ENCODE assay signal across 1 cellular context in genomic region chr6:82247634-82248232, GRCh38.
A peak's percentile ranks its signal among the peaks of the same experiment; 100 is the strongest.
TF ChIP-seq lines count a peak whose summit lies in the region.

Gene IBTK, minus strand, starts transcription at chr6:82247744. Its CDS starts 7,258 bp downstream, at chr6:82240486.

TF ChIP-seq in HepG2, 621 proteins besides CTCF, POLR2A, EP300 and RAD21 (continued from another document and continues in another):
- TF ChIP-seq ZBTB46 (CRISPR knock-in tag; IDR thresholded peaks at IDR 0.05; ENCODE audit: borderline replicate concordance) (no peak), ZNF770 (CRISPR knock-in tag; IDR thresholded peaks at IDR 0.05) (peak; percentile 84), ZBTB43 (CRISPR knock-in tag; conservative IDR thresholded peaks at IDR 0.05) (no peak), ZSCAN12 (CRISPR knock-in tag; IDR thresholded peaks at IDR 0.05) (0 out of 2 replicates have a peak, but pooled peaks have one; percentile 22), MAFG (CRISPR knock-in tag; IDR thresholded peaks at IDR 0.05) (no peak), ZNF253 (CRISPR knock-in tag; IDR thresholded peaks at IDR 0.05; ENCODE audit: borderline replicate concordance) (no peak), RNF219 (CRISPR knock-in tag; IDR thresholded peaks at IDR 0.05) (peak; percentile 82; the same call in 1 of the 2 replicates), ZNF367 (CRISPR knock-in tag; IDR thresholded peaks at IDR 0.05; ENCODE audit: borderline replicate concordance) (no peak), SIX1 (CRISPR knock-in tag; IDR thresholded peaks at IDR 0.05; ENCODE audit: borderline replicate concordance) (no peak; the same call in 1 of the 2 replicates), ZNF672 (CRISPR knock-in tag; IDR thresholded peaks at IDR 0.05) (no peak), ARHGAP35 (CRISPR knock-in tag; IDR thresholded peaks at IDR 0.05; ENCODE audit: borderline replicate concordance) (no peak), ZNF180 (CRISPR knock-in tag; IDR thresholded peaks at IDR 0.05; ENCODE audit: borderline replicate concordance, low read depth) (no peak), HNF4A (CRISPR knock-in tag; IDR thresholded peaks at IDR 0.05) (0 out of 2 replicates have a peak, but pooled peaks have one; percentile 21), ZMAT5 (CRISPR knock-in tag; IDR thresholded peaks at IDR 0.05; ENCODE audit: borderline replicate concordance, low read depth) (no peak), ZNF335 (CRISPR knock-in tag; IDR thresholded peaks at IDR 0.05) (no peak), SALL1 (CRISPR knock-in tag; IDR thresholded peaks at IDR 0.05) (no peak; the same call in none of the 2 replicates), ZNF496 (CRISPR knock-in tag; IDR thresholded peaks at IDR 0.05; ENCODE audit: insufficient replicate concordance) (no peak), ZNF326 (CRISPR knock-in tag; IDR thresholded peaks at IDR 0.05; ENCODE audit: borderline replicate concordance) (no peak), KDM6A (CRISPR knock-in tag; IDR thresholded peaks at IDR 0.05; ENCODE audit: low read depth) (no peak), ZXDC (CRISPR knock-in tag; IDR thresholded peaks at IDR 0.05) (no peak; the same call in 1 of the 2 replicates), FOXA3 (CRISPR knock-in tag; IDR thresholded peaks at IDR 0.05) (no peak; the same call in 1 of the 2 replicates), SAFB2 (CRISPR knock-in tag; IDR thresholded peaks at IDR 0.05; ENCODE audit: borderline replicate concordance, low read depth) (peak; percentile 50; the same call in 1 of the 2 replicates), SMAD3 (CRISPR knock-in tag; IDR thresholded peaks at IDR 0.05) (no peak; the same call in 1 of the 2 replicates), ETV5 (CRISPR knock-in tag; IDR thresholded peaks at IDR 0.05; ENCODE audit: borderline replicate concordance) (0 out of 2 replicates have a peak, but pooled peaks have one; percentile 7), MIER2 (CRISPR knock-in tag; IDR thresholded peaks at IDR 0.05) (no peak), TARDBP (CRISPR knock-in tag; IDR thresholded peaks at IDR 0.05) (peak; percentile 16; the same call in 1 of the 2 replicates), ISL2 (CRISPR knock-in tag; IDR thresholded peaks at IDR 0.05) (0 out of 2 replicates have a peak, but pooled peaks have one; percentile 51), MIER3 (CRISPR knock-in tag; IDR thresholded peaks at IDR 0.05; ENCODE audit: borderline replicate concordance) (no peak), IRF9 (CRISPR knock-in tag; IDR thresholded peaks at IDR 0.05; ENCODE audit: borderline replicate concordance) (no peak), KDM3A (CRISPR knock-in tag; IDR thresholded peaks at IDR 0.05; ENCODE audit: low read depth) (no peak), HOXA7 (CRISPR knock-in tag; IDR thresholded peaks at IDR 0.05) (no peak), NR3C1 (CRISPR knock-in tag; IDR thresholded peaks at IDR 0.05) (no peak), ARID5B (CRISPR knock-in tag; IDR thresholded peaks at IDR 0.05) (peak; percentile 50), ZFP62 (CRISPR knock-in tag; IDR thresholded peaks at IDR 0.05) (no peak), SATB2 (CRISPR knock-in tag; IDR thresholded peaks at IDR 0.05) (no peak), SUZ12 (IDR thresholded peaks at IDR 0.05; ENCODE audit: low read depth, low read length) (no peak), ZNF816 (CRISPR knock-in tag; IDR thresholded peaks at IDR 0.05; ENCODE audit: borderline replicate concordance) (no peak), DMTF1 (CRISPR knock-in tag; IDR thresholded peaks at IDR 0.05) (no peak), ZNF337 (CRISPR knock-in tag; IDR thresholded peaks at IDR 0.05; ENCODE audit: borderline replicate concordance, low read depth) (peak; percentile 56; the same call in 1 of the 2 replicates), BRF2 (CRISPR knock-in tag; IDR thresholded peaks at IDR 0.05) (no peak), PPARG (CRISPR knock-in tag; conservative IDR thresholded peaks at IDR 0.05) (peak; percentile 60; the same call in 1 of the 2 replicates), ZNF792 (CRISPR knock-in tag; IDR thresholded peaks at IDR 0.05) (no peak), SP4 (CRISPR knock-in tag; IDR thresholded peaks at IDR 0.05) (peak; percentile 75)
